In the genomic region with DNA sequence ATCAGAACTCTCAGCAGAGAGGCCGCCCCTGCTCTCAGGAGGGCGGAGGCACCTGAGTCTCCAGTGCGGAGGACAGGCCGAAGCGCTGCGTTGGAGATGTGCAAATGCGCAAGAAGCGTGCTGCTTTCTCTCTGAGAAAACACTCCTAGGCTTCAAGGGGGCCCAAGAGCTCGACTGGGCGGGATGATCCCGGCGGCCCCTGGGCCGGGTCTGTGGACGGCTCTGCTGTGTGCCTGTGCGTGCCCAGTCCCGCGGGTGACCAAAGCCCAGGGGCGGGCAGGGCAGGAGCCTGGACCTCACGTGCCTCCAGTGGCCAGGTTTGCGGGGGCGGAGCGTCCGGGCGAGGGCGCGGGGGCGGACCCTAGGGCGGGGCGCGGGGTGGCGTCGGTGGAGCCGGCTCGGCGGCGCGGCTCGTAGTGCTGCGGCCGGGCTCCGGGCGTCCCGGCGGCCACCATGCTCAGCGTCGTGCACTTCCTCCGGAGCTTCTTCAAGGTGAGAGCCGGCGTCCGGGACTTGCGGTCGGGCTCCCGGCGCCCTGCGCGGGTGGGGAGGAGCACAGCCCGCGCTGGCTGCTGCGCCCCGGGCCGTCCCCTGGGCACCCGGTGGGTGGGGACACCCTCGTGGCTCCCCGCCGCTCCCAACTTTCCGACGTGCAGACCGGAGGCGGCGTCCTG, we compare ENCODE assay signal across 9 cellular contexts.
DNase-seq lines count a peak whose midpoint lies in the region; ATAC-seq and FAIRE-seq lines count a peak whose summit lies in the region.
"Had no signal": no experiment of that assay in that cellular context is flagged by ENCODE, and none has a peak within 500 bp of the region (broad histone marks: within the 10 kb centered on the region; RNA-seq: fewer than 3 reads in every experiment).

A gene with protein sequence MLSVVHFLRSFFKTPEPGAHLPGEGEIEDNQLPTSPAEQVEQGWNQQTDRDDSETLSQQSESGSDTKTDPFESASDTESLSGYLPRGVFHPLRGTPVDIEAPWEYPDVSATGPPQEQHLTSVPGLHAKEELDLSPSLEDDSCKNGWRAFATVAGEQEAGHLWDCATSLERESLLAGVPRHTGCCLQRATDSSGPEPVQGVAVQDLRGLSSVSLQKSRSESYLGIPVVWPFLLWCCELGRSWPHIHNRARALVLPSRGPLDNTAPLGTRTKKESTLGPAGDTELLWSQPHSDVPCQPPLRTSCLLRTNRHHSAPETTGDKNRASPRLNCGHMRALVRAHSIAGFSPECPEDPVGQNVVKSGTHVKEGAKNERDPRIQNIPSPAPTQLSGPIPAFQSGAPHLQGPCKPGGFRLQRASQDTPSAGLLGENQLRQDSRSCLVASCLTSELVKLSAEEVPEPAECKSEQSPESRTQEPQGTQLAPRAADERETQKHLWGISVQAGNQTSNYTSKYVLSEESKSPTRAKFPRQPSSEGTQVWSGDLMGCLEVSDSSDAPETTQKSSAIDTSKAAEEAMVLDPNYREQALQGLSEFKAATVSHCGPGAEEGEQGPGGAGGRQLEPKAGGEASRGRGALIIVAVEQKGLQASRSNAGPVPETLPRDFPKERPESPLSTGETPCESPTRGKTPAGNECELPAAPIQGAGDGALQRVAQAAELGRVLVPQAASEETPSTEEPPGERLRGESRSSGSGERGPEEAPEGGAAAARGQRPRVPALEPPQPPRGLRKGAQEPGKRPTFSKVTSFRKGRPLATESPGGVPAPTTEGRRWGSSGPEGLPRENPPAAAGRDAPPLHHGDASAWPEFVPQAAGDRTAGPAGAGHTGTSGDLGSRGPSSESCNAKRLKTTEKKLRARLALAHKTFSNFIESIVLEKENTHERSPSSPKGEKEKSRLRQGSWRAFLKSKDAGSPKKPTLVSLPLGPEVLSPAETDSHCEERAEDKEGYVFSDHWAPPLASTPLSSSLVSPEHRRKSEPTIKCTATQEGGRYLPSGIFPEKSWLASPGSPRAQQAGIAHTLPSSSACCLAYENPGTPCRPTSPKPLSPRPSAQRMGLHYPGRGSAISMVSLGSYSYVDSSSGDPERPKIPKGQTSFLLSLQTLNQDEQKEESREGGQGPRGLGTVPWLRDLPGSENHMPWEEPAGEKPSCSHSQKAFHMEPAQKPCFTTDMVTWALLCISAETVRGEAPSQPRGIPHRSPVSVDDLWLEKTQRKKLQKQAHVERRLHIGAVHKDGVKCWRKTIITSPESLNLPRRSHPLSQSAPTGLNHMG (N-terminal part only) (plus strand): TSS at position 414 of the 674 bp plus-strand sequence. CDS start 40 bp downstream, at position 454.

- peak; percentile 27 to 28 for DNase-seq in NOMO-1 (lab: John Stamatoyannopoulos, UW; ENCODE audit: unreplicated experiment in 2 of 2)
- DNase-seq in NOMO-1 treated with dmso at 0.1 percent for 144 hours (lab: John Stamatoyannopoulos, UW; ENCODE audit: unreplicated experiment) = no peak
- peak; percentile 62 for DNase-seq in HTR-8/SVneo (ENCODE audit: insufficient read length, low spot score)
- DNase-seq in adipocyte (ENCODE audit: low read depth) = peak; percentile 9
- DNase-seq in stimulated activated effector memory CD8-positive, alpha-beta T cell treated with anti-CD3 and anti-CD28 coated beads, Interleukin-12 subunit alpha, Interleukin-12 subunit beta, amount 100 ng/mL, for 72 hours (ENCODE audit: low spot score in 2 of 2) = no peak
- DNase-seq in GM19238 (ENCODE audit: insufficient read length, low spot score) = no peak

- H3K27ac Mint-ChIP-seq in stimulated activated effector memory CD8-positive, alpha-beta T cell treated with anti-CD3 and anti-CD28 coated beads, Interleukin-12 subunit alpha, Interleukin-12 subunit beta, amount 100 ng/mL, for 72 hours = no peak within 1 kb of the TSS

- H3K36me3 ChIP-seq in adipocyte (ENCODE audit: control insufficient read depth, insufficient read depth, low read length, severe bottlenecking) = no peaks in the 10 kb centered on the region

- H3K4me1 ChIP-seq in adipocyte (ENCODE audit: control insufficient read depth, insufficient read depth, low read length) = no peaks in the 10 kb centered on the region

- no peaks in the 10 kb centered on the region for H3K36me3 Mint-ChIP-seq in stimulated activated effector memory CD8-positive, alpha-beta T cell treated with anti-CD3 and anti-CD28 coated beads, Interleukin-12 subunit alpha, Interleukin-12 subunit beta, amount 100 ng/mL, for 72 hours

- no peaks in the 10 kb centered on the region for H3K4me1 Mint-ChIP-seq in stimulated activated effector memory CD8-positive, alpha-beta T cell treated with anti-CD3 and anti-CD28 coated beads, Interleukin-12 subunit alpha, Interleukin-12 subunit beta, amount 100 ng/mL, for 72 hours

- peak; percentile 18 for ATAC-seq in stimulated activated effector memory CD8-positive, alpha-beta T cell treated with anti-CD3 and anti-CD28 coated beads, Interleukin-12 subunit alpha, Interleukin-12 subunit beta, amount 100 ng/mL, for 72 hours
- ATAC-seq in HG02884 (IDR thresholded peaks at IDR 0.05; ENCODE audit: unreplicated experiment) = no peak

- no peak within 1 kb of the TSS for H3K9ac ChIP-seq in adipocyte (ENCODE audit: low read length)

- H3K4me3 ChIP-seq in adipocyte (ENCODE audit: low read length) (peak within 1 kb of the TSS; percentile 11), iPS-18c (ENCODE audit: insufficient read depth, low read depth, low read length) (peak within 1 kb of the TSS; percentile 55)

- H3K9me3 Mint-ChIP-seq in stimulated activated effector memory CD8-positive, alpha-beta T cell treated with anti-CD3 and anti-CD28 coated beads, Interleukin-12 subunit alpha, Interleukin-12 subunit beta, amount 100 ng/mL, for 72 hours = no peaks in the 10 kb centered on the region

- FAIRE-seq in HTR-8/SVneo (lab: Jason Lieb, UNC) = peak; percentile 4
- FAIRE-seq: G401.6 had no signal

- H3K27me3 ChIP-seq in adipocyte (replicated peaks; ENCODE audit: control insufficient read depth, insufficient read depth, low read length) = peaks cover 53% of the 10 kb centered on the region

- H3K9me3 ChIP-seq in adipocyte (ENCODE audit: control insufficient read depth, low read length) (no peaks in the 10 kb centered on the region), iPS-18c (ENCODE audit: control insufficient read depth, insufficient read depth, low read length) (no peaks in the 10 kb centered on the region)

- peak within 1 kb of the TSS; percentile 48 for H3K4me3 Mint-ChIP-seq in stimulated activated effector memory CD8-positive, alpha-beta T cell treated with anti-CD3 and anti-CD28 coated beads, Interleukin-12 subunit alpha, Interleukin-12 subunit beta, amount 100 ng/mL, for 72 hours

Comparison
In these comparisons a context has a peak if more than half of its experiments do, and no peak if none do; other contexts are left out.
1. DNase-seq: peak in NOMO-1 (2 of 2), HTR-8/SVneo (single experiment) and adipocyte (single experiment); none in NOMO-1 treated with dmso at 0.1 percent for 144 hours (single experiment), stimulated activated effector memory CD8-positive, alpha-beta T cell treated with anti-CD3 and anti-CD28 coated beads, Interleukin-12 subunit alpha, Interleukin-12 subunit beta, amount 100 ng/mL, for 72 hours (0 of 2) and GM19238 (single experiment).